Comparison of ENCODE assay signal across 1 cellular context in the genomic region with DNA sequence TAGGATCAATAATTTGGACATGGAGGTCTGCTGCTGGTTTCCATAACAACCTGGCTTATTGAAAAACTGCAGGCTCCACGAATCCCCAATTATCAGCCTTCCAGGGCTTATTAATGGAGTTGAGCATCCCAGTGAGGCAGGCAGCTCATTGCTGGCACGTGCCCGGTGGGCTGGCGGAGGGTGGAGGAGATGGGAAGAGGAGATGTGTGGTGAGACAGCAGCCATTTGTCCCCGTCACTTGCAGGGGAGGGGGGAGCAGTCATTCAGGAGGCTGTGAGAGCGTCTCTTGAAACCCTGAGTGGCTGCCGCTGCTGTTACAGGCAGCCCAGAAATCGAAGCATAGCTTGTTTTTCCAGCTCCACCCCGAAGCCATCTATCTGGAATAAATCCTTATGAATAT.
TF ChIP-seq lines count a peak whose summit lies in the region.

No MANE protein-coding gene starts in this region.

TF ChIP-seq in GM23338, 12 proteins besides CTCF, POLR2A, EP300 and RAD21 (continued from another document):
- TF ChIP-seq, protein P1, sequence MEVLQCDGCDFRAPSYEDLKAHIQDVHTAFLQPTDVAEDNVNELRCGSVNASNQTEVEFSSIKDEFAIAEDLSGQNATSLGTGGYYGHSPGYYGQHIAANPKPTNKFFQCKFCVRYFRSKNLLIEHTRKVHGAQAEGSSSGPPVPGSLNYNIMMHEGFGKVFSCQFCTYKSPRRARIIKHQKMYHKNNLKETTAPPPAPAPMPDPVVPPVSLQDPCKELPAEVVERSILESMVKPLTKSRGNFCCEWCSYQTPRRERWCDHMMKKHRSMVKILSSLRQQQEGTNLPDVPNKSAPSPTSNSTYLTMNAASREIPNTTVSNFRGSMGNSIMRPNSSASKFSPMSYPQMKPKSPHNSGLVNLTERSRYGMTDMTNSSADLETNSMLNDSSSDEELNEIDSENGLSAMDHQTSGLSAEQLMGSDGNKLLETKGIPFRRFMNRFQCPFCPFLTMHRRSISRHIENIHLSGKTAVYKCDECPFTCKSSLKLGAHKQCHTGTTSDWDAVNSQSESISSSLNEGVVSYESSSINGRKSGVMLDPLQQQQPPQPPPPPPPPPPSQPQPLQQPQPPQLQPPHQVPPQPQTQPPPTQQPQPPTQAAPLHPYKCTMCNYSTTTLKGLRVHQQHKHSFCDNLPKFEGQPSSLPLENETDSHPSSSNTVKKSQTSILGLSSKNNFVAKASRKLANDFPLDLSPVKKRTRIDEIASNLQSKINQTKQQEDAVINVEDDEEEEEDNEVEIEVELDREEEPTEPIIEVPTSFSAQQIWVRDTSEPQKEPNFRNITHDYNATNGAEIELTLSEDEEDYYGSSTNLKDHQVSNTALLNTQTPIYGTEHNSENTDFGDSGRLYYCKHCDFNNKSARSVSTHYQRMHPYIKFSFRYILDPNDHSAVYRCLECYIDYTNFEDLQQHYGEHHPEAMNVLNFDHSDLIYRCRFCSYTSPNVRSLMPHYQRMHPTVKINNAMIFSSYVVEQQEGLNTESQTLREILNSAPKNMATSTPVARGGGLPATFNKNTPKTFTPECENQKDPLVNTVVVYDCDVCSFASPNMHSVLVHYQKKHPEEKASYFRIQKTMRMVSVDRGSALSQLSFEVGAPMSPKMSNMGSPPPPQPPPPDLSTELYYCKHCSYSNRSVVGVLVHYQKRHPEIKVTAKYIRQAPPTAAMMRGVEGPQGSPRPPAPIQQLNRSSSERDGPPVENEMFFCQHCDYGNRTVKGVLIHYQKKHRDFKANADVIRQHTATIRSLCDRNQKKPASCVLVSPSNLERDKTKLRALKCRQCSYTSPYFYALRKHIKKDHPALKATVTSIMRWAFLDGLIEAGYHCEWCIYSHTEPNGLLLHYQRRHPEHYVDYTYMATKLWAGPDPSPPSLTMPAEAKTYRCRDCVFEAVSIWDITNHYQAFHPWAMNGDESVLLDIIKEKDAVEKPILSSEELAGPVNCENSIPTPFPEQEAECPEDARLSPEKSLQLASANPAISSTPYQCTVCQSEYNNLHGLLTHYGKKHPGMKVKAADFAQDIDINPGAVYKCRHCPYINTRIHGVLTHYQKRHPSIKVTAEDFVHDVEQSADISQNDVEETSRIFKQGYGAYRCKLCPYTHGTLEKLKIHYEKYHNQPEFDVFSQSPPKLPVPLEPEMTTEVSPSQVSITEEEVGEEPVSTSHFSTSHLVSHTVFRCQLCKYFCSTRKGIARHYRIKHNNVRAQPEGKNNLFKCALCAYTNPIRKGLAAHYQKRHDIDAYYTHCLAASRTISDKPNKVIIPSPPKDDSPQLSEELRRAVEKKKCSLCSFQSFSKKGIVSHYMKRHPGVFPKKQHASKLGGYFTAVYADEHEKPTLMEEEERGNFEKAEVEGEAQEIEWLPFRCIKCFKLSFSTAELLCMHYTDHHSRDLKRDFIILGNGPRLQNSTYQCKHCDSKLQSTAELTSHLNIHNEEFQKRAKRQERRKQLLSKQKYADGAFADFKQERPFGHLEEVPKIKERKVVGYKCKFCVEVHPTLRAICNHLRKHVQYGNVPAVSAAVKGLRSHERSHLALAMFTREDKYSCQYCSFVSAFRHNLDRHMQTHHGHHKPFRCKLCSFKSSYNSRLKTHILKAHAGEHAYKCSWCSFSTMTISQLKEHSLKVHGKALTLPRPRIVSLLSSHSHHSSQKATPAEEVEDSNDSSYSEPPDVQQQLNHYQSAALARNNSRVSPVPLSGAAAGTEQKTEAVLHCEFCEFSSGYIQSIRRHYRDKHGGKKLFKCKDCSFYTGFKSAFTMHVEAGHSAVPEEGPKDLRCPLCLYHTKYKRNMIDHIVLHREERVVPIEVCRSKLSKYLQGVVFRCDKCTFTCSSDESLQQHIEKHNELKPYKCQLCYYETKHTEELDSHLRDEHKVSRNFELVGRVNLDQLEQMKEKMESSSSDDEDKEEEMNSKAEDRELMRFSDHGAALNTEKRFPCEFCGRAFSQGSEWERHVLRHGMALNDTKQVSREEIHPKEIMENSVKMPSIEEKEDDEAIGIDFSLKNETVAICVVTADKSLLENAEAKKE (CRISPR knock-in tag; IDR thresholded peaks at IDR 0.05), result no peak
- TF ChIP-seq ZNF114 (CRISPR knock-in tag; IDR thresholded peaks at IDR 0.05) (no peak), JUNB (IDR thresholded peaks at IDR 0.05; ENCODE audit: unreplicated experiment) (no peak), NANOG (IDR thresholded peaks at IDR 0.05; ENCODE audit: borderline replicate concordance) (no peak), POLR2AphosphoS5 (IDR thresholded peaks at IDR 0.05; ENCODE audit: low read depth) (no peak), ZNF331 (CRISPR knock-in tag; IDR thresholded peaks at IDR 0.05; ENCODE audit: low read depth) (no peak), EZH2 (IDR thresholded peaks at IDR 0.05; ENCODE audit: low read depth, unreplicated experiment) (no peak), STAT1 (IDR thresholded peaks at IDR 0.05; ENCODE audit: unreplicated experiment) (no peak), EZH2phosphoT487 (IDR thresholded peaks at IDR 0.05; ENCODE audit: unreplicated experiment) (no peak)
- TF ChIP-seq, protein P2, sequence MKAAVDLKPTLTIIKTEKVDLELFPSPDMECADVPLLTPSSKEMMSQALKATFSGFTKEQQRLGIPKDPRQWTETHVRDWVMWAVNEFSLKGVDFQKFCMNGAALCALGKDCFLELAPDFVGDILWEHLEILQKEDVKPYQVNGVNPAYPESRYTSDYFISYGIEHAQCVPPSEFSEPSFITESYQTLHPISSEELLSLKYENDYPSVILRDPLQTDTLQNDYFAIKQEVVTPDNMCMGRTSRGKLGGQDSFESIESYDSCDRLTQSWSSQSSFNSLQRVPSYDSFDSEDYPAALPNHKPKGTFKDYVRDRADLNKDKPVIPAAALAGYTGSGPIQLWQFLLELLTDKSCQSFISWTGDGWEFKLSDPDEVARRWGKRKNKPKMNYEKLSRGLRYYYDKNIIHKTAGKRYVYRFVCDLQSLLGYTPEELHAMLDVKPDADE (IDR thresholded peaks at IDR 0.05), result no peak
- TF ChIP-seq, protein P3, sequence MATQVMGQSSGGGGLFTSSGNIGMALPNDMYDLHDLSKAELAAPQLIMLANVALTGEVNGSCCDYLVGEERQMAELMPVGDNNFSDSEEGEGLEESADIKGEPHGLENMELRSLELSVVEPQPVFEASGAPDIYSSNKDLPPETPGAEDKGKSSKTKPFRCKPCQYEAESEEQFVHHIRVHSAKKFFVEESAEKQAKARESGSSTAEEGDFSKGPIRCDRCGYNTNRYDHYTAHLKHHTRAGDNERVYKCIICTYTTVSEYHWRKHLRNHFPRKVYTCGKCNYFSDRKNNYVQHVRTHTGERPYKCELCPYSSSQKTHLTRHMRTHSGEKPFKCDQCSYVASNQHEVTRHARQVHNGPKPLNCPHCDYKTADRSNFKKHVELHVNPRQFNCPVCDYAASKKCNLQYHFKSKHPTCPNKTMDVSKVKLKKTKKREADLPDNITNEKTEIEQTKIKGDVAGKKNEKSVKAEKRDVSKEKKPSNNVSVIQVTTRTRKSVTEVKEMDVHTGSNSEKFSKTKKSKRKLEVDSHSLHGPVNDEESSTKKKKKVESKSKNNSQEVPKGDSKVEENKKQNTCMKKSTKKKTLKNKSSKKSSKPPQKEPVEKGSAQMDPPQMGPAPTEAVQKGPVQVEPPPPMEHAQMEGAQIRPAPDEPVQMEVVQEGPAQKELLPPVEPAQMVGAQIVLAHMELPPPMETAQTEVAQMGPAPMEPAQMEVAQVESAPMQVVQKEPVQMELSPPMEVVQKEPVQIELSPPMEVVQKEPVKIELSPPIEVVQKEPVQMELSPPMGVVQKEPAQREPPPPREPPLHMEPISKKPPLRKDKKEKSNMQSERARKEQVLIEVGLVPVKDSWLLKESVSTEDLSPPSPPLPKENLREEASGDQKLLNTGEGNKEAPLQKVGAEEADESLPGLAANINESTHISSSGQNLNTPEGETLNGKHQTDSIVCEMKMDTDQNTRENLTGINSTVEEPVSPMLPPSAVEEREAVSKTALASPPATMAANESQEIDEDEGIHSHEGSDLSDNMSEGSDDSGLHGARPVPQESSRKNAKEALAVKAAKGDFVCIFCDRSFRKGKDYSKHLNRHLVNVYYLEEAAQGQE (IDR thresholded peaks at IDR 0.05; ENCODE audit: unreplicated experiment), result no peak
TF ChIP-seq in GM23338: peak in this region for 0.
